Comparison of ENCODE assay signal across 1 cellular context in the genomic region with DNA sequence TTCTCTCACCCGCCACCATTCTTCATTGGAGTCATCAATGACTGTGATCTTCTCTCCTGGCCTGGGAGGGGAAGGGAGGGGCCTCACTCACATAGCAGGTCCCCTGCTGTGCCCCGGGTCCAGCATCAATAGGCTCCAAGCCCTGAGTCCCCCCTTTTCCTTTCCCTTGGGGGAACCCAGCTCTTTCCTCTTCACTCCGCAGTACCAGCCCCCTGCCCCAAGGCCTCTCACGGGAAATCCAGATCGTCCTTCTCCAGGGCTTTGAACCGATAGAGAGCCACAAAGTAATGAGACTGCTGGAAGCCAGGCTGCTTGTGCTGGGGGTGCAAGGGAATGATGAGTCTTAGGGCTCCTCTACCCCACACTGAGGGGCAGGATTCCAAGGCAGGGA.
TF ChIP-seq lines count a peak whose summit lies in the region.

No MANE protein-coding gene starts in this region.

TF ChIP-seq in WTC11, 78 proteins besides CTCF, POLR2A, EP300 and RAD21 (continued from another document):
- TF ChIP-seq ZNF425 (CRISPR knock-in tag; conservative IDR thresholded peaks at IDR 0.05) = no peak
- no peak for TF ChIP-seq GABPB1 (CRISPR knock-in tag; IDR thresholded peaks at IDR 0.05)
- no peak for TF ChIP-seq TEAD1 (CRISPR knock-in tag; IDR thresholded peaks at IDR 0.05)
- no peak for TF ChIP-seq PRRX2 (CRISPR knock-in tag; IDR thresholded peaks at IDR 0.05)
- no peak for TF ChIP-seq MXD4 (CRISPR knock-in tag; IDR thresholded peaks at IDR 0.05; ENCODE audit: borderline replicate concordance)
- no peak for TF ChIP-seq ZNF416 (CRISPR knock-in tag; IDR thresholded peaks at IDR 0.05)
- TF ChIP-seq TP53 (CRISPR knock-in tag; IDR thresholded peaks at IDR 0.05) = no peak
- no peak for TF ChIP-seq CDX4 (CRISPR knock-in tag; IDR thresholded peaks at IDR 0.05; ENCODE audit: borderline replicate concordance)
- TF ChIP-seq ZSCAN18 (CRISPR knock-in tag; IDR thresholded peaks at IDR 0.05) = no peak
- TF ChIP-seq, protein P1, sequence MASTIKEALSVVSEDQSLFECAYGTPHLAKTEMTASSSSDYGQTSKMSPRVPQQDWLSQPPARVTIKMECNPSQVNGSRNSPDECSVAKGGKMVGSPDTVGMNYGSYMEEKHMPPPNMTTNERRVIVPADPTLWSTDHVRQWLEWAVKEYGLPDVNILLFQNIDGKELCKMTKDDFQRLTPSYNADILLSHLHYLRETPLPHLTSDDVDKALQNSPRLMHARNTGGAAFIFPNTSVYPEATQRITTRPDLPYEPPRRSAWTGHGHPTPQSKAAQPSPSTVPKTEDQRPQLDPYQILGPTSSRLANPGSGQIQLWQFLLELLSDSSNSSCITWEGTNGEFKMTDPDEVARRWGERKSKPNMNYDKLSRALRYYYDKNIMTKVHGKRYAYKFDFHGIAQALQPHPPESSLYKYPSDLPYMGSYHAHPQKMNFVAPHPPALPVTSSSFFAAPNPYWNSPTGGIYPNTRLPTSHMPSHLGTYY (CRISPR knock-in tag; IDR thresholded peaks at IDR 0.05) = no peak
- TF ChIP-seq, protein P2, sequence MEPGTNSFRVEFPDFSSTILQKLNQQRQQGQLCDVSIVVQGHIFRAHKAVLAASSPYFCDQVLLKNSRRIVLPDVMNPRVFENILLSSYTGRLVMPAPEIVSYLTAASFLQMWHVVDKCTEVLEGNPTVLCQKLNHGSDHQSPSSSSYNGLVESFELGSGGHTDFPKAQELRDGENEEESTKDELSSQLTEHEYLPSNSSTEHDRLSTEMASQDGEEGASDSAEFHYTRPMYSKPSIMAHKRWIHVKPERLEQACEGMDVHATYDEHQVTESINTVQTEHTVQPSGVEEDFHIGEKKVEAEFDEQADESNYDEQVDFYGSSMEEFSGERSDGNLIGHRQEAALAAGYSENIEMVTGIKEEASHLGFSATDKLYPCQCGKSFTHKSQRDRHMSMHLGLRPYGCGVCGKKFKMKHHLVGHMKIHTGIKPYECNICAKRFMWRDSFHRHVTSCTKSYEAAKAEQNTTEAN (CRISPR knock-in tag; IDR thresholded peaks at IDR 0.05) = no peak
- no peak for TF ChIP-seq ZMAT4 (CRISPR knock-in tag; IDR thresholded peaks at IDR 0.05)
- no peak for TF ChIP-seq GRHL2 (CRISPR knock-in tag; IDR thresholded peaks at IDR 0.05; ENCODE audit: insufficient replicate concordance, severe bottlenecking)
- TF ChIP-seq FOXJ3 (CRISPR knock-in tag; IDR thresholded peaks at IDR 0.05; ENCODE audit: borderline replicate concordance) = no peak
- TF ChIP-seq E2F5 (CRISPR knock-in tag; IDR thresholded peaks at IDR 0.05) = no peak
